Comparison of ENCODE assay signal across 1 cellular context in the genomic region with DNA sequence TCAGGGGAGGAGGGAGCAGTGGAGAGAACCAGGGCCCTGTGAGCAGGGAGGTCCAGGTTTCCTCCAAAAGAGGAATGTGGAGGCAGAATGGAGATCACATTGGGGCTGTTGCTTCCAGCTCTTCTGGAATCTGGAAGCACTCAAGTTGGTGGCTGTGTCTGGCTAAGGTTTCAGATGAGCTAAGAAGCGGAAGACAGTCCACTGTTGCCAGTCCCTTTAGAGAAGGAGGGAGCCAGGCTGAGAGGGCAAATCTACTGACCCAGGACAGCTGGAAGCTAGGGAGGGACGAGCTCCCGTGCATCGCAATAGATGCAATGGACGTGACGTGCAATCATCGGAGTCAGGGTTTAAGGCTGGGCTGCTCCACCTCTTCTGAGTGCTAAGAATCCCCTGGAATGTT.
TF ChIP-seq lines count a peak whose summit lies in the region.

No MANE protein-coding gene starts in this region.

TF ChIP-seq in IMR-90, 13 proteins besides CTCF, POLR2A, EP300 and RAD21 (continued from another document):
- TF ChIP-seq, protein P1, sequence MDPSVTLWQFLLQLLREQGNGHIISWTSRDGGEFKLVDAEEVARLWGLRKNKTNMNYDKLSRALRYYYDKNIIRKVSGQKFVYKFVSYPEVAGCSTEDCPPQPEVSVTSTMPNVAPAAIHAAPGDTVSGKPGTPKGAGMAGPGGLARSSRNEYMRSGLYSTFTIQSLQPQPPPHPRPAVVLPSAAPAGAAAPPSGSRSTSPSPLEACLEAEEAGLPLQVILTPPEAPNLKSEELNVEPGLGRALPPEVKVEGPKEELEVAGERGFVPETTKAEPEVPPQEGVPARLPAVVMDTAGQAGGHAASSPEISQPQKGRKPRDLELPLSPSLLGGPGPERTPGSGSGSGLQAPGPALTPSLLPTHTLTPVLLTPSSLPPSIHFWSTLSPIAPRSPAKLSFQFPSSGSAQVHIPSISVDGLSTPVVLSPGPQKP (IDR thresholded peaks at IDR 0.05; ENCODE audit: borderline replicate concordance, low read depth, low read length), result no peak
- no peak for TF ChIP-seq MXI1 (IDR thresholded peaks at IDR 0.05; ENCODE audit: borderline replicate concordance, low read depth, low read length)
- TF ChIP-seq SMC3 (IDR thresholded peaks at IDR 0.05; ENCODE audit: low read depth, low read length), result no peak
- no peak for TF ChIP-seq NFE2L2 (IDR thresholded peaks at IDR 0.05; ENCODE audit: low read depth, low read length)
- TF ChIP-seq FOS (IDR thresholded peaks at IDR 0.05; ENCODE audit: low read depth, low read length), result no peak
- no peak for TF ChIP-seq CHD1 (IDR thresholded peaks at IDR 0.05; ENCODE audit: low read depth, low read length)
